Comparison of ENCODE assay signal across 8 cellular contexts in genomic region chr14:69151458-69152180, GRCh38. TPM values are rescaled to one million over a fixed set of nuclear protein-coding genes. Genes with fewer than 3 reads are reported as not detected.
DNase-seq lines count a peak whose midpoint lies in the region; ATAC-seq and TF ChIP-seq lines count a peak whose summit lies in the region.

No MANE protein-coding gene starts in this region.

- CTCF ChIA-PET in activated CD4-positive, alpha-beta T cell treated with anti-CD3 and anti-CD28 coated beads for 36 hours (lab: Charles Lee): interaction anchor here (0.6 to 4.3 kb wide), 11 partner anchors 8 to 528 kb away, joined by 3 to 81 read pairs (median 4); partner anchors contain the start of genes ERH and EXD2

- peaks cover 44% of the 10 kb centered on the region for H3K4me1 Mint-ChIP-seq in activated CD4-positive, alpha-beta T cell treated with anti-CD3 and anti-CD28 coated beads for 36 hours
- peaks cover 51% of the 10 kb centered on the region for H3K4me1 Mint-ChIP-seq in chondrocyte (ENCODE audit: low read depth)

- H3K27me3 Mint-ChIP-seq in activated CD4-positive, alpha-beta T cell treated with anti-CD3 and anti-CD28 coated beads for 36 hours: no peaks in the 10 kb centered on the region
- no peaks in the 10 kb centered on the region for H3K27me3 Mint-ChIP-seq in chondrocyte (ENCODE audit: low read depth)

- H3K36me3 Mint-ChIP-seq in activated CD4-positive, alpha-beta T cell treated with anti-CD3 and anti-CD28 coated beads for 36 hours (ENCODE audit: low read depth): peaks cover 21% of the 10 kb centered on the region
- H3K36me3 Mint-ChIP-seq in chondrocyte (ENCODE audit: low read depth): peaks cover 5% of the 10 kb centered on the region

- DNase-seq in NCI-H1436 (lab: John Stamatoyannopoulos, UW) (peak; percentile 68), NCI-H1436 treated with DMSO at 0.1 percent for 48 hours (lab: John Stamatoyannopoulos, UW) (no peak), NCI-H460 (ENCODE audit: extremely low read depth, low read depth) (peak; percentile 48), chondrocyte (ENCODE audit: low spot score) (peak; percentile 89), kidney tubule cell (ENCODE audit: low spot score) (peak; percentile 77)
- peak; percentile 88 for DNase-seq in activated CD4-positive, alpha-beta T cell treated with anti-CD3 and anti-CD28 coated beads for 36 hours
- DNase-seq in stimulated activated CD4-positive, alpha-beta T cell treated with anti-CD3 and anti-CD28 coated beads, Interleukin-1b, Interleukin-23, amount 100 ng/mL, for 24 hours (ENCODE audit: low read depth in 4 of 4, low spot score in 1 of 4): peak in 3 of 4 experiments; percentile 59 to 71 (median 66)

- peak overlapping the region; percentile 92 for H3K27ac Mint-ChIP-seq in activated CD4-positive, alpha-beta T cell treated with anti-CD3 and anti-CD28 coated beads for 36 hours
- peak overlapping the region; percentile 92 for H3K27ac Mint-ChIP-seq in chondrocyte (ENCODE audit: unreplicated experiment)

- ATAC-seq in HG03108 (IDR thresholded peaks at IDR 0.05; ENCODE audit: unreplicated experiment): peak; percentile 35
- peak; percentile 60 for ATAC-seq in activated CD4-positive, alpha-beta T cell treated with anti-CD3 and anti-CD28 coated beads for 36 hours

- POLR2A ChIA-PET in activated CD4-positive, alpha-beta T cell treated with anti-CD3 and anti-CD28 coated beads for 36 hours (lab: Charles Lee): interaction anchor here (0.9 kb wide), 1 partner anchor 19 kb away, joined by 3 read pairs; no protein-coding TSS in a partner anchor

- peak overlapping the region; percentile 83 for H3K4me3 Mint-ChIP-seq in activated CD4-positive, alpha-beta T cell treated with anti-CD3 and anti-CD28 coated beads for 36 hours
- peak overlapping the region; percentile 92 for H3K4me3 Mint-ChIP-seq in chondrocyte (ENCODE audit: unreplicated experiment)

- no peaks in the 10 kb centered on the region for H3K9me3 Mint-ChIP-seq in activated CD4-positive, alpha-beta T cell treated with anti-CD3 and anti-CD28 coated beads for 36 hours (ENCODE audit: low read depth)
- H3K9me3 Mint-ChIP-seq in chondrocyte (ENCODE audit: low read depth): no peaks in the 10 kb centered on the region

- TF ChIP-seq CTCF in chondrocyte (IDR thresholded peaks at IDR 0.05): peak; percentile 79

- intact Hi-C loops in activated CD4-positive, alpha-beta T cell treated with anti-CD3 and anti-CD28 coated beads for 36 hours (cut with DNase I, micrococcal nuclease): loop anchor here (1.0 to 5.0 kb wide), 9 partner anchors 18 to 1534 kb away; partner anchors contain the start of genes ACTN1 (in 1 of the 2), ARG2 (in 1 of the 2), ERH (in 1 of the 2) and EXD2 (in 1 of the 2)

RNA-seq across cellular contexts. Expression of gene DCAF5, which starts 1.3 kb away (rescaled TPM):
- total RNA-seq in NCI-H460 (2014; rRNA removed; shearing (Covaris generic)): 12.4 and 14.3 TPM in 2 replicates
- polyA plus RNA-seq in NCI-H460 (2014; cell fraction: nucleus; rRNA removed): 14.6 and 16.4 TPM in 2 replicates
- 10 to 100 TPM; 34.1 to 38.7 TPM for total RNA-seq in activated CD4-positive, alpha-beta T cell treated with anti-CD3 and anti-CD28 coated beads for 36 hours
- 48.1 to 56.9 TPM (median 48.3 TPM) in 3 replicates for total RNA-seq in chondrocyte

RNA-seq across cellular contexts. Expression of gene EXD2, which starts 39.7 kb away (rescaled TPM):
- 19.4 and 21.5 TPM in 2 replicates for total RNA-seq in NCI-H460 (2014; rRNA removed; shearing (Covaris generic))
- polyA plus RNA-seq in NCI-H460 (2014; cell fraction: nucleus; rRNA removed): 17.5 and 20.3 TPM in 2 replicates
- 10 to 100 TPM; 10.8 to 14.5 TPM for total RNA-seq in activated CD4-positive, alpha-beta T cell treated with anti-CD3 and anti-CD28 coated beads for 36 hours
- total RNA-seq in chondrocyte: 25.3 to 28.3 TPM (median 27.0 TPM) in 3 replicates
